9 cellular contexts compared by ENCODE assay signal in genomic region chr3:112128843-112129727, GRCh38. TPM values are rescaled to one million over a fixed set of nuclear protein-coding genes. Genes with fewer than 3 reads are reported as not detected.
A peak's percentile ranks its signal among the peaks of the same experiment; 100 is the strongest.
DNase-seq lines count a peak whose midpoint lies in the region; ATAC-seq, FAIRE-seq and TF ChIP-seq lines count a peak whose summit lies in the region.
"Had no signal": no experiment of that assay in that cellular context is flagged by ENCODE, and none has a peak within 500 bp of the region (broad histone marks: within the 10 kb centered on the region; RNA-seq: fewer than 3 reads in every experiment).

No MANE protein-coding gene starts in this region.

- FAIRE-seq in GM12892 (lab: Jason Lieb, UNC): peak; percentile 94

- peaks cover 41% of the 10 kb centered on the region for H3K4me1 Mint-ChIP-seq in HFFc6 (ENCODE audit: low read depth)
- peaks cover 67% of the 10 kb centered on the region for H3K4me1 Mint-ChIP-seq in activated naive CD8-positive, alpha-beta T cell treated with anti-CD3 and anti-CD28 coated beads, Interleukin-2, amount 10 ng/mL, durations not matched to agents 7 days and 5 days

- DNase-seq in GM12892 (ENCODE audit: insufficient read length) (no peak), HFFc6 (peak; percentile 66), NOMO-1 treated with dmso at 0.1 percent for 144 hours (lab: John Stamatoyannopoulos, UW; ENCODE audit: unreplicated experiment) (peak; percentile 33), AML-193 (lab: John Stamatoyannopoulos, UW) (no peak), DMS 273 (lab: John Stamatoyannopoulos, UW; ENCODE audit: unreplicated experiment) (no peak), erythroblast (lab: John Stamatoyannopoulos, UW) (no peak)
- no peak for DNase-seq in activated naive CD8-positive, alpha-beta T cell treated with anti-CD3 and anti-CD28 coated beads, Interleukin-2, amount 10 ng/mL, durations not matched to agents 7 days and 5 days
- DNase-seq in stimulated activated CD4-positive, alpha-beta T cell treated with anti-CD3 and anti-CD28 coated beads, Interleukin-4, amount 100 ng/mL, for 4 hours: peak; percentile 15 to 62

- H3K9me3 Mint-ChIP-seq in HFFc6: no peaks in the 10 kb centered on the region
- no peaks in the 10 kb centered on the region for H3K9me3 Mint-ChIP-seq in activated naive CD8-positive, alpha-beta T cell treated with anti-CD3 and anti-CD28 coated beads, Interleukin-2, amount 10 ng/mL, durations not matched to agents 7 days and 5 days

- TF ChIP-seq CTCF in HFFc6 (IDR thresholded peaks at IDR 0.05): no peak

- H3K27ac Mint-ChIP-seq in HFFc6: peak overlapping the region; percentile 57
- H3K27ac Mint-ChIP-seq in activated naive CD8-positive, alpha-beta T cell treated with anti-CD3 and anti-CD28 coated beads, Interleukin-2, amount 10 ng/mL, durations not matched to agents 7 days and 5 days: peak overlapping the region; percentile 79

- POLR2A ChIA-PET in activated naive CD8-positive, alpha-beta T cell treated with anti-CD3 and anti-CD28 coated beads, Interleukin-2, amount 10 ng/mL, durations not matched to agents 7 days and 5 days (lab: Charles Lee): interaction anchor here (1.0 kb wide), 1 partner anchor 9 kb away, joined by 3 read pairs; no protein-coding TSS in a partner anchor

- H3K27me3 Mint-ChIP-seq in HFFc6 (ENCODE audit: insufficient read depth): no peaks in the 10 kb centered on the region
- H3K27me3 Mint-ChIP-seq in activated naive CD8-positive, alpha-beta T cell treated with anti-CD3 and anti-CD28 coated beads, Interleukin-2, amount 10 ng/mL, durations not matched to agents 7 days and 5 days: no peaks in the 10 kb centered on the region

- ATAC-seq in activated naive CD8-positive, alpha-beta T cell treated with anti-CD3 and anti-CD28 coated beads, Interleukin-2, amount 10 ng/mL, durations not matched to agents 7 days and 5 days (ENCODE audit: low read depth): peak; percentile 78

- TF ChIP-seq POLR2A in GM12892 (IDR thresholded peaks at IDR 0.05; ENCODE audit: low read depth, low read length) (peak; percentile 63; the same call in 1 of the 2 replicates), erythroblast (IDR thresholded peaks at IDR 0.05; ENCODE audit: low read length) (no peak)

- no peaks in the 10 kb centered on the region for H3K36me3 Mint-ChIP-seq in HFFc6 (ENCODE audit: low read depth)
- H3K36me3 Mint-ChIP-seq in activated naive CD8-positive, alpha-beta T cell treated with anti-CD3 and anti-CD28 coated beads, Interleukin-2, amount 10 ng/mL, durations not matched to agents 7 days and 5 days: peaks cover 12% of the 10 kb centered on the region

- H3K4me3 Mint-ChIP-seq in HFFc6: no peak overlapping the region
- peak overlapping the region; percentile 37 for H3K4me3 Mint-ChIP-seq in activated naive CD8-positive, alpha-beta T cell treated with anti-CD3 and anti-CD28 coated beads, Interleukin-2, amount 10 ng/mL, durations not matched to agents 7 days and 5 days

RNA-seq across cellular contexts. Expression of gene GCSAM, which starts 4.0 kb away (rescaled TPM):
- 273 TPM for polyA plus RNA-seq in GM12892 (2012; ENCODE audit: missing spikeins)
- total RNA-seq in HFFc6 (2021; fragmentation: NEBNext Ultra II Directional; extraction: Animal tissue kit (Norgen Biotek cat#: 25700)): not detected
- 10 to 100 TPM; 11.8 to 14.6 TPM for total RNA-seq in activated naive CD8-positive, alpha-beta T cell treated with anti-CD3 and anti-CD28 coated beads, Interleukin-2, amount 10 ng/mL, durations not matched to agents 7 days and 5 days
- total RNA-seq: NCI-H460 had no signal

RNA-seq across cellular contexts. Expression of gene C3orf52, which starts 42.9 kb away (rescaled TPM):
- 5.0 TPM for polyA plus RNA-seq in GM12892 (2012; ENCODE audit: missing spikeins)
- 10 to 100 TPM in 5 of 6 experiments, 1 to 10 TPM in 1; 9.7 to 11.6 (median 10.7) TPM for total RNA-seq in HFFc6 (2021; fragmentation: NEBNext Ultra II Directional; extraction: Animal tissue kit (Norgen Biotek cat#: 25700))
- 1 to 10 TPM; 2.1 to 3.1 TPM for total RNA-seq in activated naive CD8-positive, alpha-beta T cell treated with anti-CD3 and anti-CD28 coated beads, Interleukin-2, amount 10 ng/mL, durations not matched to agents 7 days and 5 days

Comparison
In these comparisons a context has a peak if more than half of its experiments do, and no peak if none do; other contexts are left out.
1. DNase-seq: peak in HFFc6 (single experiment), NOMO-1 treated with dmso at 0.1 percent for 144 hours (single experiment) and stimulated activated CD4-positive, alpha-beta T cell treated with anti-CD3 and anti-CD28 coated beads, Interleukin-4, amount 100 ng/mL, for 4 hours (2 of 2); none in GM12892 (single experiment), activated naive CD8-positive, alpha-beta T cell treated with anti-CD3 and anti-CD28 coated beads, Interleukin-2, amount 10 ng/mL, durations not matched to agents 7 days and 5 days (single experiment), AML-193 (0 of 2), DMS 273 (single experiment) and erythroblast (0 of 2).
2. RNA of gene GCSAM, which starts 4.0 kb away (total RNA-seq): 11.8 to 14.6 TPM in activated naive CD8-positive, alpha-beta T cell treated with anti-CD3 and anti-CD28 coated beads, Interleukin-2, amount 10 ng/mL, durations not matched to agents 7 days and 5 days; not detected in HFFc6; every median in the first group is over 10 times any median in the second.